11 cellular contexts compared by ENCODE assay signal in genomic region chr3:106428565-106428994, GRCh38.
DNase-seq lines count a peak whose midpoint lies in the region; ATAC-seq and TF ChIP-seq lines count a peak whose summit lies in the region.
"Had no signal": no experiment of that assay in that cellular context is flagged by ENCODE, and none has a peak within 500 bp of the region (broad histone marks: within the 10 kb centered on the region; RNA-seq: fewer than 3 reads in every experiment).

No MANE protein-coding gene starts in this region.

- H3K9me3 ChIP-seq in AG04450 (ENCODE audit: control insufficient read depth, insufficient read depth, low read length), result no peaks in the 10 kb centered on the region; the same call in 1 of the 2 replicates
- no peaks in the 10 kb centered on the region for H3K9me3 ChIP-seq in lung (ENCODE audit: control insufficient read depth in 2 of 2, insufficient read depth in 1 of 2, low read length in 1 of 2)
- H3K9me3 ChIP-seq: prostate gland had no signal

- no peak overlapping the region for H3K4me3 ChIP-seq in AG04450 (ENCODE audit: low read depth, low read length)
- no peak overlapping the region for H3K4me3 ChIP-seq in lung
- H3K4me3 ChIP-seq: prostate gland had no signal

- H3K27me3 Mint-ChIP-seq in progenitor cell of endocrine pancreas, result no peaks in the 10 kb centered on the region

- no peaks in the 10 kb centered on the region for H3K36me3 Mint-ChIP-seq in progenitor cell of endocrine pancreas (ENCODE audit: insufficient read depth)

- no peak overlapping the region for H3K27ac Mint-ChIP-seq in progenitor cell of endocrine pancreas

- TF ChIP-seq CTCF in AG04450 (IDR thresholded peaks at IDR 0.05; ENCODE audit: low read depth, low read length), result no peak
- TF ChIP-seq CTCF in lung (IDR thresholded peaks at IDR 0.05; ENCODE audit: control extremely low read depth, extremely low read depth), result no peak
- TF ChIP-seq CTCF in progenitor cell of endocrine pancreas (IDR thresholded peaks at IDR 0.05; ENCODE audit: unreplicated experiment), result no peak

- no peak overlapping the region for H3K4me3 Mint-ChIP-seq in progenitor cell of endocrine pancreas (ENCODE audit: low read depth)

- H3K27me3 ChIP-seq in AG04450 (ENCODE audit: control insufficient read depth, insufficient read depth, low read length) (no peaks in the 10 kb centered on the region), lung (ENCODE audit: control insufficient read depth, insufficient read depth) (no peaks in the 10 kb centered on the region)

- POLR2A ChIA-PET in AG04450 (lab: Yijun Ruan, JAX), result interaction anchor here (0.9 to 1.4 kb wide), 2 partner anchors 83 to 605 kb away, joined by 3 to 4 read pairs; no protein-coding TSS in a partner anchor

- CTCF ChIA-PET in AG04450 (lab: Charles Lee), result no interaction called here

- H3K27ac ChIP-seq in AG04450 (ENCODE audit: low read depth, low read length), result no peak overlapping the region
- no peak overlapping the region for H3K27ac ChIP-seq in lung (ENCODE audit: low read depth in 1 of 2, low read length in 1 of 2)
- H3K27ac ChIP-seq: prostate gland had no signal

- WGBS in lung, 2 donors, result 76 to 88% methylated on average over 2 of the region's 2 CpGs

- ATAC-seq in lung (ENCODE audit: insufficient read depth, low FRiP score) (peak; percentile 60), HG03139 (IDR thresholded peaks at IDR 0.05; ENCODE audit: unreplicated experiment) (no peak), GM18519 (IDR thresholded peaks at IDR 0.05; ENCODE audit: low FRiP score, unreplicated experiment) (no peak)

- H3K9me3 Mint-ChIP-seq in progenitor cell of endocrine pancreas (ENCODE audit: low read depth), result no peaks in the 10 kb centered on the region

- H3K36me3 ChIP-seq in lung (ENCODE audit: control insufficient read depth in 2 of 2, insufficient read depth in 2 of 2, low read length in 2 of 2), result no peaks in the 10 kb centered on the region
- H3K36me3 ChIP-seq: prostate gland had no signal

- DNase-seq in AG04450 (ENCODE audit: low read depth, low spot score) (peak; percentile 92), HT1080 (ENCODE audit: low read depth) (peak; percentile 98), amniotic epithelial cell (ENCODE audit: low read depth) (peak; percentile 99), lung (ENCODE audit: low spot score) (no peak), 8988T (no peak), progenitor cell of endocrine pancreas (ENCODE audit: low spot score, unreplicated experiment) (no peak)
- DNase-seq: caudate nucleus, NCI-H2029 treated with DMSO at 0.1 percent for 48 hours had no signal

- no peaks in the 10 kb centered on the region for H3K4me1 ChIP-seq in lung (ENCODE audit: control insufficient read depth in 2 of 2, insufficient read depth in 2 of 2, low read length in 2 of 2)
- H3K4me1 ChIP-seq: prostate gland had no signal

- no peaks in the 10 kb centered on the region for H3K4me1 Mint-ChIP-seq in progenitor cell of endocrine pancreas (ENCODE audit: low read depth)

Comparison
In these comparisons a context has a peak if more than half of its experiments do, and no peak if none do; other contexts are left out.
1. DNase-seq: peak in AG04450 (single experiment), HT1080 (single experiment) and amniotic epithelial cell (single experiment); none in lung (single experiment), 8988T (single experiment) and progenitor cell of endocrine pancreas (single experiment).